In the genomic region with DNA sequence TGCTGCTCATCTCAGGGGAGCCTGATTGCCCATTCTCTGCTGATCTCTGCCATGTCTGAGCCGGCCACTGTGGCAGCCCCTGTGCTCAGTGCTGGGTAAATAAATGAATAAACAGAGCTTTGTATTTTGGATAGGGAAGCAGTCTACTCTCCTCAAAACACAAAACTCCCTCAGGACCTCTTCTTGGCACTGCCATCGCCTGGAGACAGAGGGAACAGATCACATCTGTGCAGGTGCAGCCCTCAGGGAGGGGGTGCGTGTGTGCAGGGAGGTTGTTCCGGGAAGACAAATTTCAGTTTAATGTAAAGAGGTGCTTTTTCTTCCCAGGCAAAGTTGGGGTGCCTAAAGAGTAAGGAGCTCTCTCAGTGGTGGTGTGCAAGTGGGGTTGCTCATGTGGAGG, we compare ENCODE assay signal across 12 cellular contexts. TPM values are rescaled to one million over a fixed set of nuclear protein-coding genes. Genes with fewer than 3 reads are reported as not detected.
DNase-seq lines count a peak whose midpoint lies in the region; ATAC-seq, FAIRE-seq and TF ChIP-seq lines count a peak whose summit lies in the region.
"Had no signal": no experiment of that assay in that cellular context is flagged by ENCODE, and none has a peak within 500 bp of the region (broad histone marks: within the 10 kb centered on the region; RNA-seq: fewer than 3 reads in every experiment).

No MANE protein-coding gene starts in this region.

- WGBS in pancreas, 2 donors, result 13 to 22% methylated on average over 4 of the region's 4 CpGs

- peak in 3 of 4 donors; percentile 9 to 15 (median 9) for ATAC-seq in pancreas
- no peak for ATAC-seq in GM21723 (IDR thresholded peaks at IDR 0.05; ENCODE audit: unreplicated experiment)

- H3K27me3 ChIP-seq in colonic mucosa, result no peaks in the 10 kb centered on the region
- H3K27me3 ChIP-seq in pancreas, result no peaks in the 10 kb centered on the region

- peak overlapping the region; percentile 14 to 40 for H3K9ac ChIP-seq in colonic mucosa (ENCODE audit: low read depth in 2 of 2, low read length in 2 of 2)

- H3K9me3 ChIP-seq in colonic mucosa, result no peaks in the 10 kb centered on the region
- H3K9me3 ChIP-seq in pancreas, result no peaks in the 10 kb centered on the region
- H3K9me3 ChIP-seq: A549 had no signal

- no peak for FAIRE-seq in pancreas (lab: Jason Lieb, UNC)
- FAIRE-seq: A549 had no signal

- H3K27ac ChIP-seq in colonic mucosa, result no peak overlapping the region
- peak overlapping the region; percentile 84 to 94 (median 87) for H3K27ac ChIP-seq in pancreas

- H3K4me3 ChIP-seq in colonic mucosa, result peak overlapping the region; percentile 55
- H3K4me3 ChIP-seq in pancreas, result peak overlapping the region; percentile 50 to 69 (median 62)

- peak; percentile 70 for DNase-seq in NCI-H1436 (lab: John Stamatoyannopoulos, UW)
- DNase-seq in NCI-H1436 treated with DMSO at 0.1 percent for 48 hours (lab: John Stamatoyannopoulos, UW), result no peak
- peak; percentile 42 for DNase-seq in NCI-H2107 (lab: John Stamatoyannopoulos, UW)
- peak; percentile 31 for DNase-seq in colonic mucosa
- DNase-seq in pancreas, result peak in 2 of 6 donors; percentile 33 to 35
- DNase-seq in COLO829 (ENCODE audit: low spot score), result no peak
- DNase-seq in Ammon's horn (ENCODE audit: low spot score), result no peak
- DNase-seq: effector memory CD4-positive, alpha-beta T cell; NCI-H1694 treated with DMSO at 0.1 percent for 48 hours had no signal

- no peaks in the 10 kb centered on the region for H3K4me1 ChIP-seq in colonic mucosa
- peaks cover 0 to 12% (median 0%) of the 10 kb centered on the region in 3 donors for H3K4me1 ChIP-seq in pancreas

- no peaks in the 10 kb centered on the region for H3K36me3 ChIP-seq in colonic mucosa
- no peaks in the 10 kb centered on the region for H3K36me3 ChIP-seq in pancreas

- TF ChIP-seq CTCF in colonic mucosa (IDR thresholded peaks at IDR 0.05) (no peak), pancreas (IDR thresholded peaks at IDR 0.05) (no peak)

- intact Hi-C loops in colonic mucosa (cut with DNase I) (no loop called here), pancreas (cut with DNase I) (no loop called here)

RNA-seq across cellular contexts. Expression of a gene that starts 7.7 kb away (rescaled TPM):
- 1 to 10 TPM; 4.2 to 5.5 TPM for total RNA-seq in colonic mucosa
- total RNA-seq in pancreas, result 1 to 10 TPM; 1.6 to 6.9 (median 2.9) TPM
- 10 to 100 TPM; 11.6 to 12.0 TPM for polyA plus RNA-seq in pancreas
- total RNA-seq: mononuclear cell had no signal

RNA-seq across cellular contexts. Expression of a gene that starts 11.7 kb away (rescaled TPM):
- total RNA-seq in colonic mucosa (10 to 100 TPM in 1 of 2 donors, 1 to 10 TPM in 1; 3.7 to 24.7 TPM), pancreas (1 to 10 TPM in 3 of 6 donors, under 1 TPM in 3; 0.09 to 1.6 (median 1.0) TPM)
- polyA plus RNA-seq in pancreas, result under 1 TPM; 0.33 to 0.80 TPM

RNA-seq across cellular contexts. Expression of a gene that starts 17.1 kb away (rescaled TPM):
- total RNA-seq in colonic mucosa (100 to 1,000 TPM; 142 to 264 TPM), pancreas (100 to 1,000 TPM in 1 of 6 donors, 10 to 100 TPM in 5; 63.4 to 101 (median 81.0) TPM)
- polyA plus RNA-seq in pancreas, result 100 to 1,000 TPM in 1 of 2 donors, 10 to 100 TPM in 1; 82.0 to 107 TPM

RNA-seq across cellular contexts. Expression of a gene that starts 17.2 kb away (rescaled TPM):
- total RNA-seq in colonic mucosa (10 to 100 TPM; 20.3 to 27.0 TPM), pancreas (10 to 100 TPM in 1 of 6 donors, 1 to 10 TPM in 5; 6.2 to 15.2 (median 8.2) TPM)
- polyA plus RNA-seq in pancreas, result 10 to 100 TPM; 19.2 to 23.5 TPM

RNA-seq across cellular contexts. Expression of a gene that starts 30.4 kb away (rescaled TPM):
- total RNA-seq in colonic mucosa (not detected), pancreas (not detected)
- polyA plus RNA-seq in pancreas, result under 1 TPM; 0.05 to 0.11 TPM
- total RNA-seq: mononuclear cell had no signal
- polyA plus RNA-seq: A549 had no signal

Comparison
In these comparisons a context has a peak if more than half of its experiments do, and no peak if none do; other contexts are left out.
1. DNase-seq: peak in NCI-H1436 (single experiment), NCI-H2107 (single experiment) and colonic mucosa (single experiment); none in NCI-H1436 treated with DMSO at 0.1 percent for 48 hours (single experiment), COLO829 (single experiment) and Ammon's horn (single experiment).